In the genomic region with DNA sequence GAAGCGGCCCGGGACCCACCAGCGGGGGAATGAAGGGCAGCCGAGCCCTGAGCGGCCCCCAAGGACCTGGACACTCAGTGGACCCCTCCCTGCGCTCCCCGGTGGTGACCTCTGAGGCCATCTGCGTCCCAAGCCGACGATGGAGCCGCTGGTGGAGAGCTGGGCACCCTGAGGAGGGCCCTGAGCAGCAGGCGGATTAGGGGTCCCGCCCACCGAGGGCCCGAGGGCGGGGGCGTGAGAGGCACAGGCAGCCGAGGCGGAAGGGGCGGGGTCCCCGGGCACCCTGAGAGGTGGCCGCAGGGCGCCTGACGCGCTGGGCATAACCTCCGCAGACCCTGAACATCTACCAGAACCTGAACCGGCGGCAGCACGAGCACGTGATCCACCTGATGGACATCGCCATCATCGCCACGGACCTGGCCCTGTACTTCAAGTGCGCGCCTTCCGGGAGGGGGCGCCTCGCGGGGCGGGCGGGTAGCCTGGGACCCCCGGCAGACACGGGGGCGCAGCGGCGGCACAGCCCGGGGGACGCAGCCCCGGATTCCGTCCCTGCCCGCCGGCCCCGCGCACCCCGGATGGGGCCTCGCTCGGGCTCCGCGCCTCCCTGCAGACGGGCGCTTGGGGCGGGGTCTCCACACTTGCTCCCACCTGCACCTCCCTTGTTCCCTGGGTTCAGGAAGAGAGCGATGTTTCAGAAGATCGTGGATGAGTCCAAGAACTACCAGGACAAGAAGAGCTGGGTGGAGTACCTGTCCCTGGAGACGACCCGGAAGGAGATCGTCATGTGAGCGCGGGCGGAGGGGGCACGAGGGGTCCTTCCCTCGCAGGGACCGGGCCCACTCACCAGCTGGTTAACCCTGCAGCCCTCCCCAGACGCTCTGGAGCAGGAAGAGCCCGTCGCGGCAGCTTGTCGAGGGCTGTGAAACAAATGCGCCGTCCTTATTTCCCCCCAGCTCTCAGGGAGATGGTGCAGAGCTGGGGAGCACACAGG, we compare ENCODE assay signal across 6 cellular contexts. TPM values are rescaled to one million over a fixed set of nuclear protein-coding genes. Genes with fewer than 3 reads are reported as not detected.
DNase-seq lines count a peak whose midpoint lies in the region; ATAC-seq lines count a peak whose summit lies in the region.

No MANE protein-coding gene starts in this region.

- H3K27me3 Mint-ChIP-seq in activated T-cell treated with anti-CD3 and anti-CD28 coated beads, Interleukin-2, amount 50 U/mL, for 72 hours (ENCODE audit: low read depth) = no peaks in the 10 kb centered on the region

- no peaks in the 10 kb centered on the region for H3K9me3 ChIP-seq in HUES6 (ENCODE audit: control insufficient read depth, insufficient read depth, low read depth, low read length)

- ATAC-seq in GM18502 (IDR thresholded peaks at IDR 0.05; ENCODE audit: poor library complexity, unreplicated experiment) = peak; percentile 63
- peak; percentile 86 to 89 for ATAC-seq in activated T-cell treated with anti-CD3 and anti-CD28 coated beads, Interleukin-2, amount 50 U/mL, for 72 hours (replicated peaks in 1 of 2)

- H3K4me3 ChIP-seq in HUES6 (ENCODE audit: low read depth, low read length) = peak overlapping the region; percentile 77

- peak overlapping the region; percentile 36; the same call in 1 of the 2 replicates for H3K27ac ChIP-seq in HUES6 (ENCODE audit: low read depth, low read length)

- no peaks in the 10 kb centered on the region; the same call in none of the 2 replicates for H3K36me3 ChIP-seq in HUES6 (ENCODE audit: control insufficient read depth, insufficient read depth, low read length)

- H3K4me1 Mint-ChIP-seq in activated T-cell treated with anti-CD3 and anti-CD28 coated beads, Interleukin-2, amount 50 U/mL, for 72 hours (ENCODE audit: low read depth) = peaks cover 19% of the 10 kb centered on the region

- peak overlapping the region; percentile 90 to 91 for H3K4me3 Mint-ChIP-seq in activated T-cell treated with anti-CD3 and anti-CD28 coated beads, Interleukin-2, amount 50 U/mL, for 72 hours

- H3K27ac Mint-ChIP-seq in activated T-cell treated with anti-CD3 and anti-CD28 coated beads, Interleukin-2, amount 50 U/mL, for 72 hours = peak overlapping the region; percentile 83

- H3K9ac ChIP-seq in HUES6 (ENCODE audit: low read length) = peak overlapping the region; percentile 78

- peak; percentile 87 to 88 for DNase-seq in activated T-cell treated with anti-CD3 and anti-CD28 coated beads, Interleukin-2, amount 50 U/mL, for 72 hours
- peak; percentile 39 for DNase-seq in kidney tubule cell (ENCODE audit: low spot score)
- peak; percentile 60 to 68 for DNase-seq in stimulated activated CD8-positive, alpha-beta memory T cell treated with anti-CD3 and anti-CD28 coated beads, Interleukin-7, amount 100 ng/mL, for 48 hours (ENCODE audit: extremely low read depth in 1 of 2, low read depth in 1 of 2)
- DNase-seq in RPMI8226 = no peak

- H3K27me3 ChIP-seq in HUES6 (ENCODE audit: control insufficient read depth, insufficient read depth, low read length) = no peaks in the 10 kb centered on the region

- H3K9me3 Mint-ChIP-seq in activated T-cell treated with anti-CD3 and anti-CD28 coated beads, Interleukin-2, amount 50 U/mL, for 72 hours = peaks cover 3 to 4% of the 10 kb centered on the region in 2 donors

- H3K36me3 Mint-ChIP-seq in activated T-cell treated with anti-CD3 and anti-CD28 coated beads, Interleukin-2, amount 50 U/mL, for 72 hours (ENCODE audit: insufficient read depth in 2 of 2) = peaks cover 5 to 9% of the 10 kb centered on the region in 2 donors

- peaks cover 4% of the 10 kb centered on the region; the same call in 1 of the 2 replicates for H3K4me1 ChIP-seq in HUES6 (ENCODE audit: control insufficient read depth, insufficient read depth, low read length)

RNA-seq across cellular contexts. Expression of gene ATP5ME, which starts 10.3 kb away (rescaled TPM):
- 100 to 1,000 TPM; 108 to 125 TPM for total RNA-seq in activated T-cell treated with anti-CD3 and anti-CD28 coated beads, Interleukin-2, amount 50 U/mL, for 72 hours

RNA-seq across cellular contexts. Expression of gene MYL5, which starts 10.6 kb away (rescaled TPM):
- 10 to 100 TPM; 21.3 TPM for total RNA-seq in activated T-cell treated with anti-CD3 and anti-CD28 coated beads, Interleukin-2, amount 50 U/mL, for 72 hours

RNA-seq across cellular contexts. Expression of gene SLC49A3, which starts 25.2 kb away (rescaled TPM):
- under 1 TPM; 0.29 to 0.37 TPM for total RNA-seq in activated T-cell treated with anti-CD3 and anti-CD28 coated beads, Interleukin-2, amount 50 U/mL, for 72 hours

RNA-seq across cellular contexts. Expression of gene PDE6B, which starts 38.4 kb away (rescaled TPM):
- 10 to 100 TPM; 14.0 to 18.9 TPM for total RNA-seq in activated T-cell treated with anti-CD3 and anti-CD28 coated beads, Interleukin-2, amount 50 U/mL, for 72 hours

RNA-seq across cellular contexts. Expression of gene PCGF3, which starts 41.9 kb away (rescaled TPM):
- total RNA-seq in activated T-cell treated with anti-CD3 and anti-CD28 coated beads, Interleukin-2, amount 50 U/mL, for 72 hours = 10 to 100 TPM; 31.5 to 35.5 TPM
